In genomic region chr11:20618083-20618482, GRCh38 we compare ENCODE assay signal across 21 cellular contexts. TPM values are rescaled to one million over a fixed set of nuclear protein-coding genes. Genes with fewer than 3 reads are reported as not detected.
"Had no signal": no experiment of that assay in that cellular context is flagged by ENCODE, and none has a peak within 500 bp of the region (broad histone marks: within the 10 kb centered on the region; RNA-seq: fewer than 3 reads in every experiment).

No MANE protein-coding gene starts in this region.

- DNase-seq: activated CD4-positive, alpha-beta T cell treated with anti-CD3 and anti-CD28 coated beads, Interleukin-2, amount 10 ng/mL, durations not matched to agents 7 days and 5 days; activated CD8-positive, alpha-beta memory T cell treated with anti-CD3 and anti-CD28 coated beads, Interleukin-2, amount 50 U/mL, for 4 hours; activated CD8-positive, alpha-beta T cell treated with anti-CD3 and anti-CD28 coated beads, Interleukin-2, amount 10 ng/mL, durations not matched to agents 7 days and 5 days; activated naive CD4-positive, alpha-beta T cell treated with anti-CD3 and anti-CD28 coated beads for 36 hours; activated T-cell treated with anti-CD3 and anti-CD28 coated beads, Interleukin-2, amount 50 U/mL, for 4 hours; aorta; effector memory CD4-positive, alpha-beta T cell; esophagus squamous epithelium; foreskin keratinocyte; kidney; left lung; mammary epithelial cell; mucosa of descending colon; naive B cell; psoas muscle; stimulated activated naive CD8-positive, alpha-beta T cell treated with anti-CD3 and anti-CD28 coated beads, Interleukin-15, amount 100 ng/mL, for 72 hours; upper lobe of right lung had no signal

- FAIRE-seq: kidney had no signal

- H3K9me3 ChIP-seq: breast epithelium, esophagus squamous epithelium, left lung, mucosa of descending colon, psoas muscle, upper lobe of right lung had no signal

- H3K4me3 ChIP-seq: breast epithelium, esophagus squamous epithelium, left lung, mucosa of descending colon, psoas muscle, skin epidermis, upper lobe of right lung had no signal

- H3K36me3 ChIP-seq: breast epithelium, esophagus squamous epithelium, left lung, upper lobe of right lung had no signal

- H3K4me1 ChIP-seq: breast epithelium, foreskin keratinocyte, left lung, psoas muscle, upper lobe of right lung had no signal

RNA-seq across cellular contexts. Expression of gene SLC6A5, which starts 18.7 kb away (rescaled TPM):
- total RNA-seq: activated CD4-positive, alpha-beta T cell treated with anti-CD3 and anti-CD28 coated beads, Interleukin-2, amount 10 ng/mL, durations not matched to agents 7 days and 5 days; activated CD8-positive, alpha-beta T cell treated with anti-CD3 and anti-CD28 coated beads, Interleukin-2, amount 10 ng/mL, durations not matched to agents 7 days and 5 days; activated naive CD4-positive, alpha-beta T cell treated with anti-CD3 and anti-CD28 coated beads for 36 hours; activated T-cell treated with anti-CD3 and anti-CD28 coated beads, Interleukin-2, amount 50 U/mL, for 4 hours; aorta; breast epithelium; chondrocyte; esophagus squamous epithelium; foreskin keratinocyte; kidney; left lung; mucosa of descending colon; osteoblast; psoas muscle; upper lobe of right lung had no signal
- polyA plus RNA-seq: aorta, foreskin keratinocyte, mammary epithelial cell, psoas muscle had no signal

RNA-seq across cellular contexts. Expression of gene NELL1, which starts 51.3 kb away (rescaled TPM):
- total RNA-seq: activated CD4-positive, alpha-beta T cell treated with anti-CD3 and anti-CD28 coated beads, Interleukin-2, amount 10 ng/mL, durations not matched to agents 7 days and 5 days; activated CD8-positive, alpha-beta T cell treated with anti-CD3 and anti-CD28 coated beads, Interleukin-2, amount 10 ng/mL, durations not matched to agents 7 days and 5 days; activated naive CD4-positive, alpha-beta T cell treated with anti-CD3 and anti-CD28 coated beads for 36 hours; activated T-cell treated with anti-CD3 and anti-CD28 coated beads, Interleukin-2, amount 50 U/mL, for 4 hours; chondrocyte; foreskin keratinocyte; left lung; mammary epithelial cell; osteoblast; psoas muscle; upper lobe of right lung had no signal
- polyA plus RNA-seq: aorta, foreskin keratinocyte, mammary epithelial cell had no signal
